ENCODE assay signal across 8 cellular contexts in the genomic region with DNA sequence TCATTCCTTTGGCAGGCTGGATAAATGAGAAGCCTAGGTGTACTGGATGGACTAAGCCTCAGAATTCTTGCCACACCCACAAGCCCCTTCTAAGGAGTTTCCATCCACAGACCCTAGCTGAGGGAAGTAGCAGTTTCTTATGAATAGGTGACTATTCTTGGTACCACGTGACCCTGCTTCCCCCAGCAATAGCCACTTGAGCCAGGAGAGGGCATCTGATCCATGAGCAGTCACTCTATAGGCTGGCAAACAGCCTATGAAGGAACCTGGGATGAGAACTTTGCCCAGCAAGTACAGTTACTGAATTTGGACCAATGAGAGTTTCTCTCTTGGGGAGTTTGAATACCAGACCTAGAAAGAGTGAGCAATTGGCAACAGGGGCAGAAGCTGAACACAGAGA.
DNase-seq lines count a peak whose midpoint lies in the region; ATAC-seq, FAIRE-seq and TF ChIP-seq lines count a peak whose summit lies in the region.

No MANE protein-coding gene starts in this region.

- no peaks in the 10 kb centered on the region for H3K27me3 ChIP-seq in SJCRH30
- peaks cover 17% of the 10 kb centered on the region for H3K27me3 ChIP-seq in keratinocyte (ENCODE audit: control insufficient read depth, extremely low read depth, insufficient read depth, low read length)

- no peak overlapping the region for H3K27ac ChIP-seq in SJCRH30
- no peak overlapping the region for H3K27ac ChIP-seq in keratinocyte (ENCODE audit: control insufficient read depth, insufficient read depth, low read length)
- no peak overlapping the region for H3K27ac ChIP-seq in caudate nucleus (ENCODE audit: low read depth, low read length)

- ATAC-seq in GM19452 (IDR thresholded peaks at IDR 0.05; ENCODE audit: unreplicated experiment): peak; percentile 82
- peak; percentile 70 for ATAC-seq in HG03442 (IDR thresholded peaks at IDR 0.05; ENCODE audit: unreplicated experiment)

- H3K9me3 ChIP-seq in SJCRH30 (replicated peaks): no peaks in the 10 kb centered on the region
- no peaks in the 10 kb centered on the region for H3K9me3 ChIP-seq in keratinocyte (ENCODE audit: control insufficient read depth, low read depth, low read length)

- H3K9me1 ChIP-seq in keratinocyte (ENCODE audit: control insufficient read depth, extremely low read depth, insufficient read depth, low read length): no peaks in the 10 kb centered on the region

- no peaks in the 10 kb centered on the region for H3K79me2 ChIP-seq in keratinocyte (ENCODE audit: control insufficient read depth, insufficient read depth, low read length)

- dilution Hi-C loops in keratinocyte (cut with MboI; ENCODE audit: extremely low pct_ligation_motif_present, low sequenced_read_pairs): loop anchor here (25.0 kb wide), 1 partner anchor 395 kb away; no protein-coding TSS in a partner anchor

- H3K4me3 ChIP-seq in SJCRH30: no peak overlapping the region
- no peak overlapping the region for H3K4me3 ChIP-seq in keratinocyte (ENCODE audit: control insufficient read depth in 2 of 3, extremely low read depth in 1 of 3, insufficient read depth in 2 of 3, low read depth in 1 of 3, low read length in 3 of 3)

- peak; percentile 28 to 40 (median 35) for TF ChIP-seq CTCF in keratinocyte (optimal IDR thresholded peaks at IDR 0.05 in 1 of 3, IDR thresholded peaks at IDR 0.05 in 1 of 3, conservative IDR thresholded peaks at IDR 0.05 in 1 of 3; ENCODE audit: extremely low read depth in 1 of 3, insufficient read depth in 2 of 3, low read length in 3 of 3)

- H3K36me3 ChIP-seq in SJCRH30 (no peaks in the 10 kb centered on the region), keratinocyte (ENCODE audit: control insufficient read depth in 2 of 2, extremely low read depth in 1 of 2, insufficient read depth in 2 of 2, low read length in 2 of 2) (no peaks in the 10 kb centered on the region)

- FAIRE-seq in keratinocyte (lab: Jason Lieb, UNC): peak; percentile 26

- no peaks in the 10 kb centered on the region for H3K4me1 ChIP-seq in SJCRH30
- H3K4me1 ChIP-seq in keratinocyte (ENCODE audit: control insufficient read depth, extremely low read depth, insufficient read depth, low read length): peaks cover 9% of the 10 kb centered on the region

- H4K20me1 ChIP-seq in keratinocyte (ENCODE audit: control insufficient read depth, extremely low read depth, insufficient read depth, low read length): no peaks in the 10 kb centered on the region

- no peak overlapping the region for H3K4me2 ChIP-seq in keratinocyte (ENCODE audit: control insufficient read depth, extremely low read depth, insufficient read depth, low read depth, low read length)

- no peak overlapping the region for H3K9ac ChIP-seq in keratinocyte (ENCODE audit: control insufficient read depth, extremely low read depth, insufficient read depth, low read length)

- H2AFZ ChIP-seq in keratinocyte (ENCODE audit: control insufficient read depth, low read length): no peak overlapping the region

- DNase-seq in EH (ENCODE audit: low read depth): peak; percentile 47
- peak; percentile 59 to 75 for DNase-seq in SJCRH30
- no peak for DNase-seq in keratinocyte (ENCODE audit: low read depth, low spot score)
- no peak for DNase-seq in stimulated activated CD8-positive, alpha-beta memory T cell treated with anti-CD3 and anti-CD28 coated beads, Interleukin-4, amount 100 ng/mL, for 48 hours
- no peak for DNase-seq in activated CD4-positive, CD25-positive, alpha-beta regulatory T cell (lab: John Stamatoyannopoulos, UW)
- no peak for DNase-seq in caudate nucleus (lab: John Stamatoyannopoulos, UW)

Comparison
In these comparisons a context has a peak if more than half of its experiments do, and no peak if none do; other contexts are left out.
1. DNase-seq: peak in EH (single experiment) and SJCRH30 (2 of 2); none in keratinocyte (single experiment), stimulated activated CD8-positive, alpha-beta memory T cell treated with anti-CD3 and anti-CD28 coated beads, Interleukin-4, amount 100 ng/mL, for 48 hours (single experiment), activated CD4-positive, CD25-positive, alpha-beta regulatory T cell (0 of 4) and caudate nucleus (0 of 61).